Comparison of ENCODE assay signal across 12 cellular contexts in genomic region chr2:230796280-230796862, GRCh38.
A peak's percentile ranks its signal among the peaks of the same experiment; 100 is the strongest.
DNase-seq lines count a peak whose midpoint lies in the region; ATAC-seq and TF ChIP-seq lines count a peak whose summit lies in the region.
"Had no signal": no experiment of that assay in that cellular context is flagged by ENCODE, and none has a peak within 500 bp of the region (broad histone marks: within the 10 kb centered on the region; RNA-seq: fewer than 3 reads in every experiment).

No MANE protein-coding gene starts in this region.

- H3K9me3 Mint-ChIP-seq in naive thymus-derived CD4-positive, alpha-beta T cell, result peaks cover 0 to 3% (median 0%) of the 10 kb centered on the region in 11 donors
- H3K9me3 Mint-ChIP-seq: activated T-cell treated with anti-CD3 and anti-CD28 coated beads, Interleukin-2, amount 50 U/mL, for 72 hours; stimulated activated naive CD8-positive, alpha-beta T cell treated with anti-CD3 and anti-CD28 coated beads, Interleukin-15, Interleukin-2, amounts not matched to agents 100 ng/mL and 50 ng/mL, for 24 hours had no signal

- no peak for ATAC-seq in naive thymus-derived CD4-positive, alpha-beta T cell
- ATAC-seq in HG03354 (IDR thresholded peaks at IDR 0.05; ENCODE audit: poor library complexity, severe bottlenecking, unreplicated experiment), result no peak
- ATAC-seq: left lobe of liver had no signal

- H3K9me3 ChIP-seq in mammary epithelial cell (replicated peaks; ENCODE audit: insufficient read depth, low read length) (peaks cover 3% of the 10 kb centered on the region), SJCRH30 (replicated peaks) (no peaks in the 10 kb centered on the region)
- H3K9me3 ChIP-seq in naive thymus-derived CD4-positive, alpha-beta T cell (ENCODE audit: control insufficient read depth in 2 of 3, low read length in 3 of 3), result no peaks in the 10 kb centered on the region
- H3K9me3 ChIP-seq: SJSA1 had no signal

- intact Hi-C loops in mammary epithelial cell (cut with micrococcal nuclease), result loop anchor here (5.0 to 10.0 kb wide), 2 partner anchors 52 to 379 kb away; partner anchors contain the start of gene SP100
- intact Hi-C loops in naive thymus-derived CD4-positive, alpha-beta T cell (cut with micrococcal nuclease), result loop anchor here (5.0 to 10.0 kb wide), 5 partner anchors 34 to 1002 kb away; partner anchors contain the start of gene SP100 (in 2 of the 2)

- H3K79me2 ChIP-seq in mammary epithelial cell (ENCODE audit: insufficient read depth, low read length), result peaks cover 76% of the 10 kb centered on the region

- H3K4me2 ChIP-seq in mammary epithelial cell (ENCODE audit: insufficient read depth, low read depth, low read length), result no peak overlapping the region

- DNase-seq in AG20443 (ENCODE audit: low spot score) (peak; percentile 28), LNCaP clone FGC (ENCODE audit: low read depth) (peak; percentile 72), mammary epithelial cell (peak; percentile 55), ecto neural progenitor cell (ENCODE audit: low spot score) (no peak), NCI-H446 (lab: John Stamatoyannopoulos, UW) (no peak), SJCRH30 (no peak)
- no peak for DNase-seq in naive thymus-derived CD4-positive, alpha-beta T cell

- H3K27ac Mint-ChIP-seq in naive thymus-derived CD4-positive, alpha-beta T cell, result peak overlapping the region in 1 of 9 donors; percentile 27
- H3K27ac Mint-ChIP-seq: activated T-cell treated with anti-CD3 and anti-CD28 coated beads, Interleukin-2, amount 50 U/mL, for 72 hours; stimulated activated naive CD8-positive, alpha-beta T cell treated with anti-CD3 and anti-CD28 coated beads, Interleukin-15, Interleukin-2, amounts not matched to agents 100 ng/mL and 50 ng/mL, for 24 hours had no signal

- no peak overlapping the region for H3K9ac ChIP-seq in mammary epithelial cell (ENCODE audit: insufficient read depth, low read length)

- no peaks in the 10 kb centered on the region for H4K20me1 ChIP-seq in mammary epithelial cell (ENCODE audit: insufficient read depth, low read length)

- dilution Hi-C loops in mammary epithelial cell (cut with HindIII; ENCODE audit: low sequenced_read_pairs), result no loop called here

- peaks cover 18 to 51% (median 42%) of the 10 kb centered on the region in 7 donors for H3K4me1 Mint-ChIP-seq in naive thymus-derived CD4-positive, alpha-beta T cell

- TF ChIP-seq CTCF in LNCaP clone FGC (IDR thresholded peaks at IDR 0.05; ENCODE audit: control insufficient read depth, extremely low read depth, insufficient read depth) (no peak), mammary epithelial cell (conservative IDR thresholded peaks at IDR 0.05 in 1 of 2, IDR thresholded peaks at IDR 0.05 in 1 of 2; ENCODE audit: extremely low read depth in 1 of 2, insufficient read depth in 1 of 2, low read depth in 1 of 2, low read length in 2 of 2) (no peak)

- peaks cover 28% of the 10 kb centered on the region for H3K36me3 ChIP-seq in mammary epithelial cell (ENCODE audit: insufficient read depth, low read length)
- H3K36me3 ChIP-seq in naive thymus-derived CD4-positive, alpha-beta T cell (ENCODE audit: control insufficient read depth in 2 of 3, insufficient read depth in 3 of 3, low read length in 3 of 3), result peaks cover 4 to 43% (median 9%) of the 10 kb centered on the region in 3 experiments
- peaks cover 58% of the 10 kb centered on the region for H3K36me3 ChIP-seq in SJCRH30

- H3K27ac ChIP-seq in mammary epithelial cell (ENCODE audit: insufficient read depth, low read depth, low read length) (peak overlapping the region; percentile 4), SJCRH30 (no peak overlapping the region)
- H3K27ac ChIP-seq in naive thymus-derived CD4-positive, alpha-beta T cell (ENCODE audit: low read depth, low read length), result peak overlapping the region; percentile 28

- no TSS peak for BruUV-seq in mammary epithelial cell (replicated peaks; lab: Mats Ljungman, UMichigan)

- POLR2A ChIA-PET in naive thymus-derived CD4-positive, alpha-beta T cell (lab: Charles Lee), result interaction anchor here (0.5 to 1.5 kb wide), 5 partner anchors 29 to 92 kb away, joined by 3 to 6 read pairs (median 3); no protein-coding TSS in a partner anchor

- in situ Hi-C loops in mammary epithelial cell (cut with MboI; ENCODE audit: low sequenced_read_pairs in 2 of 2), result no loop called here

- H3K27me3 ChIP-seq in mammary epithelial cell (ENCODE audit: insufficient read depth, low read length), result no peaks in the 10 kb centered on the region
- H3K27me3 ChIP-seq in naive thymus-derived CD4-positive, alpha-beta T cell (ENCODE audit: control insufficient read depth in 2 of 2, insufficient read depth in 2 of 2, low read length in 2 of 2), result no peaks in the 10 kb centered on the region
- H3K27me3 ChIP-seq in SJCRH30, result no peaks in the 10 kb centered on the region
- H3K27me3 ChIP-seq: SJSA1 had no signal

- H2AFZ ChIP-seq in mammary epithelial cell (ENCODE audit: low read depth, low read length), result no peak overlapping the region

- peak overlapping the region in 1 of 10 donors; percentile 19 for H3K4me3 Mint-ChIP-seq in naive thymus-derived CD4-positive, alpha-beta T cell
- H3K4me3 Mint-ChIP-seq: stimulated activated naive CD8-positive, alpha-beta T cell treated with anti-CD3 and anti-CD28 coated beads, Interleukin-15, Interleukin-2, amounts not matched to agents 100 ng/mL and 50 ng/mL, for 24 hours had no signal

- H3K4me1 ChIP-seq in mammary epithelial cell (ENCODE audit: insufficient read depth, low read length) (peaks cover 54% of the 10 kb centered on the region), SJCRH30 (no peaks in the 10 kb centered on the region)
- H3K4me1 ChIP-seq in naive thymus-derived CD4-positive, alpha-beta T cell (ENCODE audit: control insufficient read depth in 2 of 2, insufficient read depth in 2 of 2, low read length in 2 of 2), result peaks cover 34 to 52% of the 10 kb centered on the region in 2 donors

- H3K4me3 ChIP-seq in LNCaP clone FGC (ENCODE audit: low read depth, low read length) (no peak overlapping the region), mammary epithelial cell (replicated peaks in 1 of 3; ENCODE audit: insufficient read depth in 1 of 3, low read depth in 2 of 3, low read length in 3 of 3) (no peak overlapping the region), SJCRH30 (no peak overlapping the region)
- H3K4me3 ChIP-seq in naive thymus-derived CD4-positive, alpha-beta T cell (ENCODE audit: low read length), result no peak overlapping the region
- H3K4me3 ChIP-seq: SJSA1 had no signal

- CTCF ChIA-PET in mammary epithelial cell (lab: Charles Lee; ENCODE audit: low non-redundant PET), result no interaction called here
- CTCF ChIA-PET in naive thymus-derived CD4-positive, alpha-beta T cell (lab: Charles Lee), result interaction anchor here (0.6 to 1.6 kb wide), 5 partner anchors 82 to 384 kb away, joined by 3 to 10 read pairs (median 3); partner anchors contain the start of gene CAB39

- H3K27me3 Mint-ChIP-seq in naive thymus-derived CD4-positive, alpha-beta T cell, result no peaks in the 10 kb centered on the region
- H3K27me3 Mint-ChIP-seq: stimulated activated naive CD8-positive, alpha-beta T cell treated with anti-CD3 and anti-CD28 coated beads, Interleukin-15, Interleukin-2, amounts not matched to agents 100 ng/mL and 50 ng/mL, for 24 hours had no signal

- 72% methylated on average over 4 of the region's 4 CpGs for WGBS in mammary epithelial cell (ENCODE audit: low coverage, missing lambda C conversion rate)

- peaks cover 14 to 51% (median 37%) of the 10 kb centered on the region in 5 donors for H3K36me3 Mint-ChIP-seq in naive thymus-derived CD4-positive, alpha-beta T cell

Comparison
In these comparisons a context has a peak if more than half of its experiments do, and no peak if none do; other contexts are left out.
1. DNase-seq: peak in AG20443 (single experiment), LNCaP clone FGC (single experiment) and mammary epithelial cell (single experiment); none in naive thymus-derived CD4-positive, alpha-beta T cell (0 of 9), ecto neural progenitor cell (single experiment), NCI-H446 (0 of 2) and SJCRH30 (0 of 2).